15 cellular contexts compared by ENCODE assay signal in the genomic region with DNA sequence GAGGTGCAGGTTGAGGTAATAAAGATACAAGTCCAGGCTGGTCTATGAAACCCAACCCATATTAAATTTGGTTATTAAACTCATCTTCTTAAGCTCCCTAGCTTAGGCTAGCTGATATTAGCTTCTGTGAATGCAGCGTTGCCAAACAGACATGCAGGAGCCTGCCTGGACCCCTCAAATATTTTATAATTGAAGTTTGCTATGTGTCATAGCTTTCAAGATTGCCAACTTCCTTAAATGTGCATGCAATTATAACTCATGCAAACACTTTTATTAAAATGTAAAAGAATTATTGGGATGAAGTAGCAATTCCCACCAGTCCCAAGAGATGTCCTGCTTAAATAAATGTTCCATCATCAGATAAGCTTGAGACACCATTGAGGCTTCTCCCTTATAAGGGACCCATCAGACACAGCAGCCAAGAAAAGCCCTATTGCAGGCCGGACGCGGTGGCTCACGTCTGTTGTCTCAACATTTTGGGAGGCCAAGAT. TPM values are rescaled to one million over a fixed set of nuclear protein-coding genes. Genes with fewer than 3 reads are reported as not detected.
A peak's percentile ranks its signal among the peaks of the same experiment; 100 is the strongest.
DNase-seq lines count a peak whose midpoint lies in the region; ATAC-seq, FAIRE-seq and TF ChIP-seq lines count a peak whose summit lies in the region.
"Had no signal": no experiment of that assay in that cellular context is flagged by ENCODE, and none has a peak within 500 bp of the region (broad histone marks: within the 10 kb centered on the region; RNA-seq: fewer than 3 reads in every experiment).

No MANE protein-coding gene starts in this region.

- no TSS peak for BruUV-seq in PC-9 (replicated peaks; lab: Mats Ljungman, UMichigan)

- peaks cover 3 to 5% of the 10 kb centered on the region in 2 donors for H3K9me3 Mint-ChIP-seq in activated naive CD4-positive, alpha-beta T cell treated with anti-CD3 and anti-CD28 coated beads, Interleukin-2, amount 50 U/mL, for 72 hours
- H3K9me3 Mint-ChIP-seq: dendritic cell treated with granulocyte-macrophage colony-stimulating factor and Interleukin-4, amounts not matched to agents 40 ng/mL and 50 ng/mL, for 4 days; neural progenitor cell had no signal

- H3K27me3 ChIP-seq in PC-9 (ENCODE audit: insufficient read depth, low read depth) (no peaks in the 10 kb centered on the region), gastrocnemius medialis (no peaks in the 10 kb centered on the region), tibial nerve (no peaks in the 10 kb centered on the region), small intestine (ENCODE audit: control insufficient read depth in 2 of 2, insufficient read depth in 2 of 2, low read length in 2 of 2) (no peaks in the 10 kb centered on the region)
- H3K27me3 ChIP-seq: BLaER1 treated with 17β-estradiol and CSF1 and Interleukin-3, amounts not matched to agents 10 nM and 100 nM; neural progenitor cell had no signal

- CTCF ChIA-PET in PC-9 (lab: Charles Lee): no interaction called here

- H3K36me3 Mint-ChIP-seq in activated naive CD4-positive, alpha-beta T cell treated with anti-CD3 and anti-CD28 coated beads, Interleukin-2, amount 50 U/mL, for 72 hours: peaks cover 9 to 17% of the 10 kb centered on the region in 2 donors

- no peaks in the 10 kb centered on the region for H3K9me3 ChIP-seq in PC-9 (ENCODE audit: insufficient read depth, low read depth)
- no peaks in the 10 kb centered on the region for H3K9me3 ChIP-seq in gastrocnemius medialis
- H3K9me3 ChIP-seq in tibial nerve: no peaks in the 10 kb centered on the region
- no peaks in the 10 kb centered on the region for H3K9me3 ChIP-seq in small intestine (ENCODE audit: control insufficient read depth, low read depth)
- H3K9me3 ChIP-seq: BLaER1 treated with 17β-estradiol and CSF1 and Interleukin-3, amounts not matched to agents 10 nM and 100 nM had no signal

- H3K36me3 ChIP-seq in PC-9 (ENCODE audit: low read depth): peaks cover 54% of the 10 kb centered on the region
- H3K36me3 ChIP-seq in gastrocnemius medialis: peaks cover 0 to 8% of the 10 kb centered on the region in 2 donors
- H3K36me3 ChIP-seq in tibial nerve: peaks cover 0 to 12% (median 0%) of the 10 kb centered on the region in 3 donors
- peaks cover 0 to 3% of the 10 kb centered on the region in 2 donors for H3K36me3 ChIP-seq in small intestine (ENCODE audit: control insufficient read depth in 2 of 2, insufficient read depth in 2 of 2, low read length in 2 of 2)

- H3K27ac Mint-ChIP-seq in activated naive CD4-positive, alpha-beta T cell treated with anti-CD3 and anti-CD28 coated beads, Interleukin-2, amount 50 U/mL, for 72 hours: no peak overlapping the region
- H3K27ac Mint-ChIP-seq: dendritic cell treated with granulocyte-macrophage colony-stimulating factor and Interleukin-4, amounts not matched to agents 40 ng/mL and 50 ng/mL, for 4 days; neural progenitor cell had no signal

- no peak overlapping the region for H2AFZ ChIP-seq in PC-9
- H2AFZ ChIP-seq: neural progenitor cell had no signal

- H3K4me2 ChIP-seq in PC-9: peak overlapping the region; percentile 37; the same call in 1 of the 2 replicates
- H3K4me2 ChIP-seq: BLaER1 treated with 17β-estradiol and CSF1 and Interleukin-3, amounts not matched to agents 10 nM and 100 nM; neural progenitor cell had no signal

- POLR2A ChIA-PET in PC-9 (lab: Charles Lee; ENCODE audit: unreplicated experiment): no interaction called here

- intact Hi-C loops in PC-9 (cut with micrococcal nuclease; ENCODE audit: unreplicated experiment): no loop called here
- intact Hi-C loops in gastrocnemius medialis (cut with DNase I; ENCODE audit: low total_unique reads): no loop called here

- peaks cover 98% of the 10 kb centered on the region for H3K79me2 ChIP-seq in PC-9 (ENCODE audit: low read depth)

- TF ChIP-seq CTCF in PC-9 (conservative IDR thresholded peaks at IDR 0.05): no peak
- no peak for TF ChIP-seq CTCF in fibroblast of mammary gland (conservative IDR thresholded peaks at IDR 0.05; ENCODE audit: control insufficient read depth, insufficient read depth, low read depth, low read length)
- no peak for TF ChIP-seq CTCF in gastrocnemius medialis (IDR thresholded peaks at IDR 0.05 in 4 of 5, conservative IDR thresholded peaks at IDR 0.05 in 1 of 5)
- TF ChIP-seq CTCF in tibial nerve (IDR thresholded peaks at IDR 0.05): no peak

- no peak for TF ChIP-seq EP300 in tibial nerve (IDR thresholded peaks at IDR 0.05)

- 61 to 68% methylated on average over 5 of the region's 5 CpGs for WGBS in tibial nerve, 2 donors
- WGBS in small intestine, 3 donors: 65 to 90% (median 89%) methylated on average over 5 of the region's 5 CpGs

- H3K4me3 ChIP-seq in PC-9 (no peak overlapping the region), fibroblast of mammary gland (ENCODE audit: control insufficient read depth, low read depth, low read length) (no peak overlapping the region), gastrocnemius medialis (no peak overlapping the region), tibial nerve (no peak overlapping the region), small intestine (ENCODE audit: low read depth in 1 of 2, low read length in 2 of 2) (no peak overlapping the region)
- H3K4me3 ChIP-seq: BLaER1 treated with 17β-estradiol and CSF1 and Interleukin-3, amounts not matched to agents 10 nM and 100 nM; neural progenitor cell had no signal

- H3K4me1 ChIP-seq in PC-9 (replicated peaks; ENCODE audit: insufficient read depth) (peaks cover 72% of the 10 kb centered on the region), gastrocnemius medialis (peaks cover 70 to 73% of the 10 kb centered on the region in 2 donors), tibial nerve (peaks cover 0 to 86% (median 46%) of the 10 kb centered on the region in 4 donors), small intestine (ENCODE audit: control insufficient read depth in 2 of 2, insufficient read depth in 1 of 2, low read depth in 1 of 2, low read length in 1 of 2) (peaks cover 0 to 27% of the 10 kb centered on the region in 2 donors)
- H3K4me1 ChIP-seq: BLaER1 treated with 17β-estradiol and CSF1 and Interleukin-3, amounts not matched to agents 10 nM and 100 nM; neural progenitor cell had no signal

- DNase-seq in ELR (ENCODE audit: low read depth) (peak; percentile 37), PC-9 (no peak), fibroblast of mammary gland (ENCODE audit: low read depth) (peak; percentile 45), gastrocnemius medialis (no peak), tibial nerve (ENCODE audit: low spot score in 2 of 2) (no peak), small intestine (no peak)
- DNase-seq in activated naive CD4-positive, alpha-beta T cell treated with anti-CD3 and anti-CD28 coated beads, Interleukin-2, amount 50 U/mL, for 72 hours (ENCODE audit: low spot score in 2 of 2): no peak
- DNase-seq in activated CD4-positive, alpha-beta T cell treated with anti-CD3 and anti-CD28 coated beads, Interleukin-2, amount 50 U/mL, for 1 hour: no peak
- DNase-seq: activated CD8-positive, alpha-beta memory T cell treated with anti-CD3 and anti-CD28 coated beads, Interleukin-2, amount 50 U/mL, for 48 hours; left cardiac atrium; NCI-H69; SIG-M5 had no signal

- TF ChIP-seq POLR2A in gastrocnemius medialis (IDR thresholded peaks at IDR 0.05) (no peak), tibial nerve (IDR thresholded peaks at IDR 0.05) (no peak)

- no peak for ATAC-seq in gastrocnemius medialis
- no peak for ATAC-seq in activated naive CD4-positive, alpha-beta T cell treated with anti-CD3 and anti-CD28 coated beads, Interleukin-2, amount 50 U/mL, for 72 hours

- H3K27ac ChIP-seq in PC-9: peak overlapping the region; percentile 72
- peak overlapping the region; percentile 0 to 74 (median 61) for H3K27ac ChIP-seq in gastrocnemius medialis
- peak overlapping the region in 2 of 4 donors; percentile 52 to 72 for H3K27ac ChIP-seq in tibial nerve
- H3K27ac ChIP-seq in small intestine (ENCODE audit: low read depth in 1 of 2, low read length in 1 of 2): no peak overlapping the region
- H3K27ac ChIP-seq: BLaER1 treated with 17β-estradiol and CSF1 and Interleukin-3, amounts not matched to agents 10 nM and 100 nM; neural progenitor cell had no signal

- FAIRE-seq in small intestine (lab: Jason Lieb, UNC): no peak

- no peaks in the 10 kb centered on the region for H3K9me2 ChIP-seq in PC-9 (ENCODE audit: insufficient read depth)

- H3F3A ChIP-seq in PC-9 (ENCODE audit: insufficient read depth, low read depth): peaks cover 71% of the 10 kb centered on the region

- peaks cover 9% of the 10 kb centered on the region; the same call in 1 of the 2 replicates for H4K20me1 ChIP-seq in PC-9 (ENCODE audit: insufficient read depth)

- in situ Hi-C loops in gastrocnemius medialis (cut with MboI; ENCODE audit: low sequenced_read_pairs in 4 of 4): no loop called here

RNA-seq across cellular contexts. Expression of gene MBNL2, which starts 51.3 kb away (rescaled TPM):
- total RNA-seq in PC-9 (2021) (57.7 and 91.3 TPM in 2 replicates), gastrocnemius medialis (10 to 100 TPM; 47.9 to 92.0 (median 71.3) TPM), tibial nerve (100 to 1,000 TPM in 2 of 4 donors, 10 to 100 TPM in 2; 87.9 to 126 (median 95.5) TPM)
- total RNA-seq in activated naive CD4-positive, alpha-beta T cell treated with anti-CD3 and anti-CD28 coated beads, Interleukin-2, amount 50 U/mL, for 72 hours: 10 to 100 TPM; 15.2 to 22.7 TPM
- 10 to 100 TPM; 12.1 to 13.6 (median 12.7) TPM for polyA plus RNA-seq in small intestine

Comparison
In these comparisons a context has a peak if more than half of its experiments do, and no peak if none do; other contexts are left out.
1. DNase-seq: peak in ELR (single experiment) and fibroblast of mammary gland (single experiment); none in PC-9 (0 of 2), gastrocnemius medialis (0 of 2), tibial nerve (0 of 2), activated naive CD4-positive, alpha-beta T cell treated with anti-CD3 and anti-CD28 coated beads, Interleukin-2, amount 50 U/mL, for 72 hours (0 of 2), activated CD4-positive, alpha-beta T cell treated with anti-CD3 and anti-CD28 coated beads, Interleukin-2, amount 50 U/mL, for 1 hour (single experiment) and small intestine (single experiment).
2. H3K27ac ChIP-seq: peak in PC-9 (single experiment) and gastrocnemius medialis (4 of 4); none in small intestine (0 of 2).